ENCODE assay signal across 1 cellular context in the genomic region with DNA sequence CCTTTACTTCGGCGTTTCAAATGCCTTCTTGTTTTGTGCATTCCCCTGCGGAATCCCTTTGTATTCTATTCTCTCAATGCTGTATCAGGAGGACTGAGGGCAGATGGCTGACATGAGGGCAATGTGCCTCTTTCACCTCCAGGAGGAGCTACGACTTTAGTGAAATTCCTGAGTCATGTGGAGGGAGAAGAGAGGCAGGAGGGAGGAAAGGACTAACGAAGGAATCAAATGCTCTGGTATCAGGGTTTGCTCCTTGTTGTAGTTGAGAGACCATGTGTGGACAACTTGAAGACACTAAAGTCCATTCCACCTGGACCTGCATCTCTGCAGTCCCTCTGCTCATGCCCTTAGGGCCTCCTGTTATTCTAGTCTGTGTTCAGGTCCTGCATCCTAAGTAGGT.
TF ChIP-seq lines count a peak whose summit lies in the region.

No MANE protein-coding gene starts in this region.

TF ChIP-seq in H1, 55 proteins besides CTCF, POLR2A, EP300 and RAD21 (continued from another document):
- TF ChIP-seq CEBPB (IDR thresholded peaks at IDR 0.05; ENCODE audit: low read depth, low read length) = no peak
- no peak for TF ChIP-seq SRF (IDR thresholded peaks at IDR 0.05; ENCODE audit: low read depth, low read length)
- no peak for TF ChIP-seq EZH2 (IDR thresholded peaks at IDR 0.05; ENCODE audit: low read depth, low read length, severe bottlenecking)
- TF ChIP-seq HDAC6 (IDR thresholded peaks at IDR 0.05; ENCODE audit: low read depth, low read length) = no peak
- no peak for TF ChIP-seq CHD1 (IDR thresholded peaks at IDR 0.05; ENCODE audit: low read depth, low read length)
- no peak for TF ChIP-seq RFX5 (IDR thresholded peaks at IDR 0.05; ENCODE audit: borderline replicate concordance, low read depth, low read length)
- TF ChIP-seq SUZ12 (IDR thresholded peaks at IDR 0.05; ENCODE audit: low read length) = no peak
- no peak for TF ChIP-seq SIRT6 (IDR thresholded peaks at IDR 0.05; ENCODE audit: low read length)
- TF ChIP-seq, protein P1, sequence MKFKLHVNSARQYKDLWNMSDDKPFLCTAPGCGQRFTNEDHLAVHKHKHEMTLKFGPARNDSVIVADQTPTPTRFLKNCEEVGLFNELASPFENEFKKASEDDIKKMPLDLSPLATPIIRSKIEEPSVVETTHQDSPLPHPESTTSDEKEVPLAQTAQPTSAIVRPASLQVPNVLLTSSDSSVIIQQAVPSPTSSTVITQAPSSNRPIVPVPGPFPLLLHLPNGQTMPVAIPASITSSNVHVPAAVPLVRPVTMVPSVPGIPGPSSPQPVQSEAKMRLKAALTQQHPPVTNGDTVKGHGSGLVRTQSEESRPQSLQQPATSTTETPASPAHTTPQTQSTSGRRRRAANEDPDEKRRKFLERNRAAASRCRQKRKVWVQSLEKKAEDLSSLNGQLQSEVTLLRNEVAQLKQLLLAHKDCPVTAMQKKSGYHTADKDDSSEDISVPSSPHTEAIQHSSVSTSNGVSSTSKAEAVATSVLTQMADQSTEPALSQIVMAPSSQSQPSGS (IDR thresholded peaks at IDR 0.05; ENCODE audit: low read length) = no peak
- TF ChIP-seq SAP30 (IDR thresholded peaks at IDR 0.05; ENCODE audit: insufficient read depth, insufficient replicate concordance, low read length) = no peak
- TF ChIP-seq BCL11A (IDR thresholded peaks at IDR 0.05; ENCODE audit: low read depth in 2 of 2, low read length in 2 of 2) = no peak
- no peak for TF ChIP-seq CTBP2 (IDR thresholded peaks at IDR 0.05; ENCODE audit: borderline replicate concordance, insufficient read depth, insufficient read length, low read length)
- TF ChIP-seq TAF1 (IDR thresholded peaks at IDR 0.05; ENCODE audit: low read depth, low read length) = no peak
- no peak for TF ChIP-seq KDM5A (IDR thresholded peaks at IDR 0.05; ENCODE audit: low read length)
- no peak for TF ChIP-seq FOSL1 (IDR thresholded peaks at IDR 0.05; ENCODE audit: insufficient read depth, low read depth, low read length)
- TF ChIP-seq SP2 (IDR thresholded peaks at IDR 0.05; ENCODE audit: low read length) = no peak
- TF ChIP-seq HDAC2 (IDR thresholded peaks at IDR 0.05; ENCODE audit: borderline replicate concordance in 1 of 2, low read depth in 2 of 2, low read length in 2 of 2) = no peak
- TF ChIP-seq ZNF274 (IDR thresholded peaks at IDR 0.05; ENCODE audit: borderline replicate concordance, extremely low read depth, low read length) = no peak
- no peak for TF ChIP-seq RBBP5 (IDR thresholded peaks at IDR 0.05; ENCODE audit: borderline replicate concordance, low read depth, low read length)
- TF ChIP-seq TAF7 (optimal IDR thresholded peaks at IDR 0.05; ENCODE audit: borderline replicate concordance, low read depth, low read length) = no peak
- TF ChIP-seq BACH1 (IDR thresholded peaks at IDR 0.05; ENCODE audit: low read length) = peak; percentile 93
- no peak for TF ChIP-seq TCF12 (IDR thresholded peaks at IDR 0.05; ENCODE audit: low read depth, low read length)
- TF ChIP-seq RXRA (IDR thresholded peaks at IDR 0.05; ENCODE audit: insufficient read depth, low read depth, low read length) = no peak
- TF ChIP-seq, protein P2, sequence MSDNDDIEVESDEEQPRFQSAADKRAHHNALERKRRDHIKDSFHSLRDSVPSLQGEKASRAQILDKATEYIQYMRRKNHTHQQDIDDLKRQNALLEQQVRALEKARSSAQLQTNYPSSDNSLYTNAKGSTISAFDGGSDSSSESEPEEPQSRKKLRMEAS (IDR thresholded peaks at IDR 0.05) = peak; percentile 97
- TF ChIP-seq CHD2 (IDR thresholded peaks at IDR 0.05; ENCODE audit: low read length) = no peak
- no peak for TF ChIP-seq SIX5 (IDR thresholded peaks at IDR 0.05; ENCODE audit: low read depth, low read length)
- TF ChIP-seq SP1 (IDR thresholded peaks at IDR 0.05; ENCODE audit: low read depth, low read length) = 0 out of 2 replicates have a peak, but pooled peaks have one; percentile 36
- TF ChIP-seq ASH2L (IDR thresholded peaks at IDR 0.05; ENCODE audit: low read length) = no peak
- no peak for TF ChIP-seq CREB1 (IDR thresholded peaks at IDR 0.05)
- no peak for TF ChIP-seq SIN3A (conservative IDR thresholded peaks at IDR 0.05 in 1 of 2, IDR thresholded peaks at IDR 0.05 in 1 of 2; ENCODE audit: low read depth in 1 of 2, low read length in 2 of 2)
- peak; percentile 96 for TF ChIP-seq TEAD4 (IDR thresholded peaks at IDR 0.05; ENCODE audit: low read depth, low read length)
- TF ChIP-seq, protein P3, sequence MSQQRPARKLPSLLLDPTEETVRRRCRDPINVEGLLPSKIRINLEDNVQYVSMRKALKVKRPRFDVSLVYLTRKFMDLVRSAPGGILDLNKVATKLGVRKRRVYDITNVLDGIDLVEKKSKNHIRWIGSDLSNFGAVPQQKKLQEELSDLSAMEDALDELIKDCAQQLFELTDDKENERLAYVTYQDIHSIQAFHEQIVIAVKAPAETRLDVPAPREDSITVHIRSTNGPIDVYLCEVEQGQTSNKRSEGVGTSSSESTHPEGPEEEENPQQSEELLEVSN (IDR thresholded peaks at IDR 0.05) = peak; percentile 95
- TF ChIP-seq, protein P4, sequence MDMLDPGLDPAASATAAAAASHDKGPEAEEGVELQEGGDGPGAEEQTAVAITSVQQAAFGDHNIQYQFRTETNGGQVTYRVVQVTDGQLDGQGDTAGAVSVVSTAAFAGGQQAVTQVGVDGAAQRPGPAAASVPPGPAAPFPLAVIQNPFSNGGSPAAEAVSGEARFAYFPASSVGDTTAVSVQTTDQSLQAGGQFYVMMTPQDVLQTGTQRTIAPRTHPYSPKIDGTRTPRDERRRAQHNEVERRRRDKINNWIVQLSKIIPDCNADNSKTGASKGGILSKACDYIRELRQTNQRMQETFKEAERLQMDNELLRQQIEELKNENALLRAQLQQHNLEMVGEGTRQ (IDR thresholded peaks at IDR 0.05; ENCODE audit: low read length) = peak; percentile 39; the same call in 1 of the 2 replicates
- no peak for TF ChIP-seq KDM4A (IDR thresholded peaks at IDR 0.05; ENCODE audit: low read depth, low read length, severe bottlenecking)
- no peak for TF ChIP-seq JUND (IDR thresholded peaks at IDR 0.05; ENCODE audit: low read length)
- no peak for TF ChIP-seq JUN (IDR thresholded peaks at IDR 0.05; ENCODE audit: low read depth, low read length)
- TF ChIP-seq MAFK (IDR thresholded peaks at IDR 0.05; ENCODE audit: low read depth, low read length) = peak; percentile 91
- TF ChIP-seq TBP (IDR thresholded peaks at IDR 0.05; ENCODE audit: low read depth, low read length) = no peak
- TF ChIP-seq NRF1 (IDR thresholded peaks at IDR 0.05; ENCODE audit: low read depth, low read length) = no peak
- no peak for TF ChIP-seq CBX5 (IDR thresholded peaks at IDR 0.05; ENCODE audit: low read depth, low read length)
- no peak for TF ChIP-seq RNF2 (IDR thresholded peaks at IDR 0.05; ENCODE audit: borderline replicate concordance, low read depth, low read length, missing control alignments, poor library complexity, severe bottlenecking)
- TF ChIP-seq POU5F1 (IDR thresholded peaks at IDR 0.05; ENCODE audit: low read depth, low read length) = no peak
- TF ChIP-seq, protein P5, sequence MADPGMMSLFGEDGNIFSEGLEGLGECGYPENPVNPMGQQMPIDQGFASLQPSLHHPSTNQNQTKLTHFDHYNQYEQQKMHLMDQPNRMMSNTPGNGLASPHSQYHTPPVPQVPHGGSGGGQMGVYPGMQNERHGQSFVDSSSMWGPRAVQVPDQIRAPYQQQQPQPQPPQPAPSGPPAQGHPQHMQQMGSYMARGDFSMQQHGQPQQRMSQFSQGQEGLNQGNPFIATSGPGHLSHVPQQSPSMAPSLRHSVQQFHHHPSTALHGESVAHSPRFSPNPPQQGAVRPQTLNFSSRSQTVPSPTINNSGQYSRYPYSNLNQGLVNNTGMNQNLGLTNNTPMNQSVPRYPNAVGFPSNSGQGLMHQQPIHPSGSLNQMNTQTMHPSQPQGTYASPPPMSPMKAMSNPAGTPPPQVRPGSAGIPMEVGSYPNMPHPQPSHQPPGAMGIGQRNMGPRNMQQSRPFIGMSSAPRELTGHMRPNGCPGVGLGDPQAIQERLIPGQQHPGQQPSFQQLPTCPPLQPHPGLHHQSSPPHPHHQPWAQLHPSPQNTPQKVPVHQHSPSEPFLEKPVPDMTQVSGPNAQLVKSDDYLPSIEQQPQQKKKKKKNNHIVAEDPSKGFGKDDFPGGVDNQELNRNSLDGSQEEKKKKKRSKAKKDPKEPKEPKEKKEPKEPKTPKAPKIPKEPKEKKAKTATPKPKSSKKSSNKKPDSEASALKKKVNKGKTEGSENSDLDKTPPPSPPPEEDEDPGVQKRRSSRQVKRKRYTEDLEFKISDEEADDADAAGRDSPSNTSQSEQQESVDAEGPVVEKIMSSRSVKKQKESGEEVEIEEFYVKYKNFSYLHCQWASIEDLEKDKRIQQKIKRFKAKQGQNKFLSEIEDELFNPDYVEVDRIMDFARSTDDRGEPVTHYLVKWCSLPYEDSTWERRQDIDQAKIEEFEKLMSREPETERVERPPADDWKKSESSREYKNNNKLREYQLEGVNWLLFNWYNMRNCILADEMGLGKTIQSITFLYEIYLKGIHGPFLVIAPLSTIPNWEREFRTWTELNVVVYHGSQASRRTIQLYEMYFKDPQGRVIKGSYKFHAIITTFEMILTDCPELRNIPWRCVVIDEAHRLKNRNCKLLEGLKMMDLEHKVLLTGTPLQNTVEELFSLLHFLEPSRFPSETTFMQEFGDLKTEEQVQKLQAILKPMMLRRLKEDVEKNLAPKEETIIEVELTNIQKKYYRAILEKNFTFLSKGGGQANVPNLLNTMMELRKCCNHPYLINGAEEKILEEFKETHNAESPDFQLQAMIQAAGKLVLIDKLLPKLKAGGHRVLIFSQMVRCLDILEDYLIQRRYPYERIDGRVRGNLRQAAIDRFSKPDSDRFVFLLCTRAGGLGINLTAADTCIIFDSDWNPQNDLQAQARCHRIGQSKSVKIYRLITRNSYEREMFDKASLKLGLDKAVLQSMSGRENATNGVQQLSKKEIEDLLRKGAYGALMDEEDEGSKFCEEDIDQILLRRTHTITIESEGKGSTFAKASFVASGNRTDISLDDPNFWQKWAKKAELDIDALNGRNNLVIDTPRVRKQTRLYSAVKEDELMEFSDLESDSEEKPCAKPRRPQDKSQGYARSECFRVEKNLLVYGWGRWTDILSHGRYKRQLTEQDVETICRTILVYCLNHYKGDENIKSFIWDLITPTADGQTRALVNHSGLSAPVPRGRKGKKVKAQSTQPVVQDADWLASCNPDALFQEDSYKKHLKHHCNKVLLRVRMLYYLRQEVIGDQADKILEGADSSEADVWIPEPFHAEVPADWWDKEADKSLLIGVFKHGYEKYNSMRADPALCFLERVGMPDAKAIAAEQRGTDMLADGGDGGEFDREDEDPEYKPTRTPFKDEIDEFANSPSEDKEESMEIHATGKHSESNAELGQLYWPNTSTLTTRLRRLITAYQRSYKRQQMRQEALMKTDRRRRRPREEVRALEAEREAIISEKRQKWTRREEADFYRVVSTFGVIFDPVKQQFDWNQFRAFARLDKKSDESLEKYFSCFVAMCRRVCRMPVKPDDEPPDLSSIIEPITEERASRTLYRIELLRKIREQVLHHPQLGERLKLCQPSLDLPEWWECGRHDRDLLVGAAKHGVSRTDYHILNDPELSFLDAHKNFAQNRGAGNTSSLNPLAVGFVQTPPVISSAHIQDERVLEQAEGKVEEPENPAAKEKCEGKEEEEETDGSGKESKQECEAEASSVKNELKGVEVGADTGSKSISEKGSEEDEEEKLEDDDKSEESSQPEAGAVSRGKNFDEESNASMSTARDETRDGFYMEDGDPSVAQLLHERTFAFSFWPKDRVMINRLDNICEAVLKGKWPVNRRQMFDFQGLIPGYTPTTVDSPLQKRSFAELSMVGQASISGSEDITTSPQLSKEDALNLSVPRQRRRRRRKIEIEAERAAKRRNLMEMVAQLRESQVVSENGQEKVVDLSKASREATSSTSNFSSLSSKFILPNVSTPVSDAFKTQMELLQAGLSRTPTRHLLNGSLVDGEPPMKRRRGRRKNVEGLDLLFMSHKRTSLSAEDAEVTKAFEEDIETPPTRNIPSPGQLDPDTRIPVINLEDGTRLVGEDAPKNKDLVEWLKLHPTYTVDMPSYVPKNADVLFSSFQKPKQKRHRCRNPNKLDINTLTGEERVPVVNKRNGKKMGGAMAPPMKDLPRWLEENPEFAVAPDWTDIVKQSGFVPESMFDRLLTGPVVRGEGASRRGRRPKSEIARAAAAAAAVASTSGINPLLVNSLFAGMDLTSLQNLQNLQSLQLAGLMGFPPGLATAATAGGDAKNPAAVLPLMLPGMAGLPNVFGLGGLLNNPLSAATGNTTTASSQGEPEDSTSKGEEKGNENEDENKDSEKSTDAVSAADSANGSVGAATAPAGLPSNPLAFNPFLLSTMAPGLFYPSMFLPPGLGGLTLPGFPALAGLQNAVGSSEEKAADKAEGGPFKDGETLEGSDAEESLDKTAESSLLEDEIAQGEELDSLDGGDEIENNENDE (IDR thresholded peaks at IDR 0.05; ENCODE audit: insufficient replicate concordance, low read length) = no peak
- no peak for TF ChIP-seq BRCA1 (IDR thresholded peaks at IDR 0.05; ENCODE audit: low read depth, low read length)
- TF ChIP-seq PHF8 (conservative IDR thresholded peaks at IDR 0.05; ENCODE audit: low read depth, low read length) = no peak
- TF ChIP-seq GTF2F1 (IDR thresholded peaks at IDR 0.05; ENCODE audit: borderline replicate concordance, low read depth, low read length) = no peak
- TF ChIP-seq, protein P6, sequence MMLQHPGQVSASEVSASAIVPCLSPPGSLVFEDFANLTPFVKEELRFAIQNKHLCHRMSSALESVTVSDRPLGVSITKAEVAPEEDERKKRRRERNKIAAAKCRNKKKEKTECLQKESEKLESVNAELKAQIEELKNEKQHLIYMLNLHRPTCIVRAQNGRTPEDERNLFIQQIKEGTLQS (IDR thresholded peaks at IDR 0.05; ENCODE audit: insufficient read depth, low read depth, low read length) = 0 out of 2 replicates have a peak, but pooled peaks have one; percentile 12
- TF ChIP-seq YY1 (IDR thresholded peaks at IDR 0.05; ENCODE audit: low read depth, low read length) = 0 out of 2 replicates have a peak, but pooled peaks have one; percentile 44
- no peak for TF ChIP-seq POLR2AphosphoS5 (IDR thresholded peaks at IDR 0.05; ENCODE audit: low read depth, low read length)
